ENCODE assay signal across 8 cellular contexts in the genomic region with DNA sequence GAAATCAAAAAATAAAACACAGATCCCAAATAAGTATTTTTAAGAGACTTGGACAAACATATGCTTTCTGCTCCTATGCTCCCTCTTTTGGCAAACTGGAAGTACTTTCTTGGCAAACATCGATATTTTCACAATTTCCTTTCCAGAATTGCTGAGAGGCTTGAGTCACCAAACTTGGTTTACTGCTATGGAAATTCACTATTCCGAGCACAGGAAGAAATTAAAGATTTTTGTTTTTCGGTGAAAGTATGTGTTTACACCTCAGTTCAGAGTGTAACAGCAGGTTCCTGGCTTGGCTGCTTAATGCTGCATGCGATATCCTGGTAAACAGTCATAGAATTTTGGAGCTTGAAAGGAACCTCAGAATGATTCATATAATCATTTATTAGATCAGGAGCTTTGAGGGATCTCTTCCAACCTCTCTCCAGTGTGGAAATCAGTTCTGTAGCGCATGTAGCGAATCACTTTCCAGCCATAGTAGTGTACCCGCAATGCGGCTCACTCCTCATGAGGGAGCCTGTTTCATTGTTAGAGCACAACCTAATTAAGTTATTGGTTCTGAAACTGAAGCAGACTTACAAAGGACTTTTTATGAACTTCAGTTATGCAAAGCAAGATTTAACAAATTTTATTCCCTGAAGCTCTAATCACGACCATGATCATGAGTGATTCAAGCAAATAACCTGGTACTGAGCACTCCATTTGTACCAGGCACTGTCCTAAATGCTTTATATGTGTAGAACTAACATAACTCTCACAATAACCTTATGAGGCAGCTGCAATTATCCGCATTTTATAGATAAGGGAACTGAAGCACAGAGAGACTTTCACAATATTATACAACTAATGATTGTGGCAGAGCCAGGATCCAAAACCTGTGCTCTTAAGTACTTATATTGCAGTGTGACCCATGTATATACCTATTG. TPM values are rescaled to one million over a fixed set of nuclear protein-coding genes. Genes with fewer than 3 reads are reported as not detected.
DNase-seq lines count a peak whose midpoint lies in the region; ATAC-seq lines count a peak whose summit lies in the region.

No MANE protein-coding gene starts in this region.

- H3K4me3 Mint-ChIP-seq in natural killer cell treated with Interleukin-12 subunit alpha and Interleukin-12 subunit beta and Interleukin-15 and Interleukin-18, amount 100 ng/mL, for 72 hours, result no peak overlapping the region

- peaks cover 11 to 17% of the 10 kb centered on the region in 2 donors for H3K27me3 Mint-ChIP-seq in natural killer cell treated with Interleukin-12 subunit alpha and Interleukin-12 subunit beta and Interleukin-15 and Interleukin-18, amount 100 ng/mL, for 72 hours

- no peaks in the 10 kb centered on the region for H3K36me3 Mint-ChIP-seq in natural killer cell treated with Interleukin-12 subunit alpha and Interleukin-12 subunit beta and Interleukin-15 and Interleukin-18, amount 100 ng/mL, for 72 hours

- H3K9me3 Mint-ChIP-seq in natural killer cell treated with Interleukin-12 subunit alpha and Interleukin-12 subunit beta and Interleukin-15 and Interleukin-18, amount 100 ng/mL, for 72 hours, result no peaks in the 10 kb centered on the region

- ATAC-seq in natural killer cell treated with Interleukin-12 subunit alpha and Interleukin-12 subunit beta and Interleukin-15 and Interleukin-18, amount 100 ng/mL, for 72 hours, result no peak

- no peaks in the 10 kb centered on the region for H3K4me1 Mint-ChIP-seq in natural killer cell treated with Interleukin-12 subunit alpha and Interleukin-12 subunit beta and Interleukin-15 and Interleukin-18, amount 100 ng/mL, for 72 hours (ENCODE audit: low read depth in 2 of 2)

- peak; percentile 29 for DNase-seq in GF-D8 (lab: John Stamatoyannopoulos, UW)
- DNase-seq in NCI-H69 (lab: John Stamatoyannopoulos, UW), result peak; percentile 29
- DNase-seq in epidermal melanocyte (ENCODE audit: insufficient read length, low spot score), result peak; percentile 28
- peak; percentile 65 for DNase-seq in myocyte (ENCODE audit: low read depth)
- DNase-seq in stimulated activated naive CD4-positive, alpha-beta T cell treated with Interleukin-2 at 50 U/mL for 16 hours (lab: John Stamatoyannopoulos, UW), result no peak
- no peak for DNase-seq in activated gamma-delta T cell (lab: John Stamatoyannopoulos, UW)
- no peak for DNase-seq in natural killer cell treated with Interleukin-12 subunit alpha and Interleukin-12 subunit beta and Interleukin-15 and Interleukin-18, amount 100 ng/mL, for 72 hours (ENCODE audit: low spot score)
- no peak for DNase-seq in HuH-7 (ENCODE audit: low spot score)

- no peak overlapping the region for H3K27ac Mint-ChIP-seq in natural killer cell treated with Interleukin-12 subunit alpha and Interleukin-12 subunit beta and Interleukin-15 and Interleukin-18, amount 100 ng/mL, for 72 hours

RNA-seq across cellular contexts. Expression of a gene that starts 56.4 kb away (rescaled TPM):
- total RNA-seq in myocyte, result 438 and 959 TPM in 2 replicates
- 245 TPM for polyA plus RNA-seq in myocyte (2012)
- total RNA-seq in natural killer cell treated with Interleukin-12 subunit alpha and Interleukin-12 subunit beta and Interleukin-15 and Interleukin-18, amount 100 ng/mL, for 72 hours, result 100 to 1,000 TPM; 247 to 359 TPM

Comparison
In these comparisons a context has a peak if more than half of its experiments do, and no peak if none do; other contexts are left out.
1. DNase-seq: peak in GF-D8 (single experiment), NCI-H69 (single experiment), epidermal melanocyte (single experiment) and myocyte (single experiment); none in stimulated activated naive CD4-positive, alpha-beta T cell treated with Interleukin-2 at 50 U/mL for 16 hours (single experiment), activated gamma-delta T cell (single experiment), natural killer cell treated with Interleukin-12 subunit alpha and Interleukin-12 subunit beta and Interleukin-15 and Interleukin-18, amount 100 ng/mL, for 72 hours (single experiment) and HuH-7 (single experiment).